Comparison of ENCODE assay signal across 30 cellular contexts in the genomic region with DNA sequence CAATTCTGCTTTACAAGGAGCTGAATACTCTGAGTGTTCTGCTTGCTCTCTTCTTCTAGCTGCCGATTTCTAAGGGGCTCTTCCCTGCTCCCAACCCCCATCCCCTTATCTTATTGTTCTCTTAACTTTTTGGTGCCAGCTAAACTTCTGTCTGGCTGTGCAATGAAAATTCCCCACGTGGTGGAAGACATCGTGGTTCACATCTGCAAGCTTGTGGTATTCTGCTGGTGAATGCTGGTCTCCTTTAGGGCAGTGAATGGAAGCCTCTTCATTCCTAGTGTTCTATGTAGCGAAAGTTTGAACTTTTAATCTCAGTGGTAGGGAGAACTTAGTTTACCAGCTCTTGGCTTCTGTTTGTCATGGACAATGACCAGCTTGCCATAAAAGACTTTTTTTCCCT.
"Had no signal": no experiment of that assay in that cellular context is flagged by ENCODE, and none has a peak within 500 bp of the region (broad histone marks: within the 10 kb centered on the region; RNA-seq: fewer than 3 reads in every experiment).

No MANE protein-coding gene starts in this region.

- DNase-seq: activated CD4-positive, alpha-beta memory T cell treated with anti-CD3 and anti-CD28 coated beads, Interleukin-2, amount 10 ng/mL, durations not matched to agents 7 days and 5 days; activated CD4-positive, alpha-beta T cell treated with anti-CD3 and anti-CD28 coated beads for 1 hour; activated CD4-positive, alpha-beta T cell treated with anti-CD3 and anti-CD28 coated beads for 4 hours; activated CD4-positive, alpha-beta T cell treated with anti-CD3 and anti-CD28 coated beads, Interleukin-2, amount 10 ng/mL, durations not matched to agents 7 days and 5 days; activated CD4-positive, alpha-beta T cell treated with anti-CD3 and anti-CD28 coated beads, Interleukin-2, amount 50 U/mL, for 4 hours; activated CD8-positive, alpha-beta memory T cell treated with anti-CD3 and anti-CD28 coated beads, Interleukin-2, amount 50 U/mL, for 48 hours; activated gamma-delta T cell; activated naive CD4-positive, alpha-beta T cell; activated naive CD4-positive, alpha-beta T cell treated with anti-CD3 and anti-CD28 coated beads, Interleukin-2, amount 10 ng/mL, durations not matched to agents 7 days and 5 days; activated naive CD8-positive, alpha-beta T cell treated with anti-CD3 and anti-CD28 coated beads, Interleukin-2, amount 10 ng/mL, durations not matched to agents 7 days and 5 days; activated T-cell treated with anti-CD3 and anti-CD28 coated beads for 4 hours; activated T-cell treated with anti-CD3 and anti-CD28 coated beads, Interleukin-2, amount 50 U/mL, for 24 hours; activated T-cell treated with anti-CD3 and anti-CD28 coated beads, Interleukin-2, amount 50 U/mL, for 72 hours; central memory CD4-positive, alpha-beta T cell; cerebellar nuclear complex; colonic mucosa; effector CD8-positive, alpha-beta T cell; esophagus squamous epithelium; foreskin melanocyte; heart right ventricle had no signal

- H3K36me3 Mint-ChIP-seq: activated naive CD4-positive, alpha-beta T cell treated with anti-CD3 and anti-CD28 coated beads, Interleukin-2, amount 10 ng/mL, durations not matched to agents 7 days and 5 days; activated naive CD8-positive, alpha-beta T cell treated with anti-CD3 and anti-CD28 coated beads, Interleukin-2, amount 10 ng/mL, durations not matched to agents 7 days and 5 days; WTC11 had no signal

- H3K9me3 Mint-ChIP-seq: activated CD4-positive, alpha-beta T cell treated with anti-CD3 and anti-CD28 coated beads, Interleukin-2, amount 10 ng/mL, durations not matched to agents 7 days and 5 days; activated naive CD4-positive, alpha-beta T cell treated with anti-CD3 and anti-CD28 coated beads, Interleukin-2, amount 10 ng/mL, durations not matched to agents 7 days and 5 days; activated naive CD8-positive, alpha-beta T cell treated with anti-CD3 and anti-CD28 coated beads, Interleukin-2, amount 10 ng/mL, durations not matched to agents 7 days and 5 days had no signal

- H3K4me1 Mint-ChIP-seq: activated CD4-positive, alpha-beta memory T cell treated with anti-CD3 and anti-CD28 coated beads, Interleukin-2, amount 10 ng/mL, durations not matched to agents 7 days and 5 days; activated naive CD4-positive, alpha-beta T cell treated with anti-CD3 and anti-CD28 coated beads, Interleukin-2, amount 10 ng/mL, durations not matched to agents 7 days and 5 days; activated naive CD8-positive, alpha-beta T cell treated with anti-CD3 and anti-CD28 coated beads, Interleukin-2, amount 10 ng/mL, durations not matched to agents 7 days and 5 days had no signal

- ATAC-seq: activated naive CD4-positive, alpha-beta T cell treated with anti-CD3 and anti-CD28 coated beads, Interleukin-2, amount 50 U/mL, for 72 hours; activated T-cell treated with anti-CD3 and anti-CD28 coated beads, Interleukin-2, amount 50 U/mL, for 72 hours; gastroesophageal sphincter; heart right ventricle; WTC11 had no signal

- H3K27ac Mint-ChIP-seq: activated CD4-positive, alpha-beta memory T cell treated with anti-CD3 and anti-CD28 coated beads, Interleukin-2, amount 10 ng/mL, durations not matched to agents 7 days and 5 days; activated CD4-positive, alpha-beta T cell treated with anti-CD3 and anti-CD28 coated beads, Interleukin-2, amount 10 ng/mL, durations not matched to agents 7 days and 5 days; activated naive CD4-positive, alpha-beta T cell treated with anti-CD3 and anti-CD28 coated beads, Interleukin-2, amount 10 ng/mL, durations not matched to agents 7 days and 5 days; activated naive CD4-positive, alpha-beta T cell treated with anti-CD3 and anti-CD28 coated beads, Interleukin-2, amount 50 U/mL, for 72 hours; activated naive CD8-positive, alpha-beta T cell treated with anti-CD3 and anti-CD28 coated beads, Interleukin-2, amount 10 ng/mL, durations not matched to agents 7 days and 5 days; activated T-cell treated with anti-CD3 and anti-CD28 coated beads, Interleukin-2, amount 50 U/mL, for 24 hours; activated T-cell treated with anti-CD3 and anti-CD28 coated beads, Interleukin-2, amount 50 U/mL, for 72 hours; brain; WTC11 had no signal

- H3K36me3 ChIP-seq: ascending aorta, breast epithelium, cardiac muscle cell, colonic mucosa, esophagus squamous epithelium, gastroesophageal sphincter, heart right ventricle had no signal

- H2AFZ ChIP-seq: hepatocyte had no signal

- H3K27me3 ChIP-seq: ascending aorta, breast epithelium, cardiac muscle cell, colonic mucosa, esophagus squamous epithelium, gastroesophageal sphincter, heart right ventricle, hepatocyte had no signal

- H3K9me3 ChIP-seq: colonic mucosa had no signal

- H3K4me3 ChIP-seq: ascending aorta, breast epithelium, cardiac muscle cell, colonic mucosa, esophagus squamous epithelium, gastroesophageal sphincter, heart right ventricle, hepatocyte had no signal

- H3K4me3 Mint-ChIP-seq: activated CD4-positive, alpha-beta memory T cell treated with anti-CD3 and anti-CD28 coated beads, Interleukin-2, amount 10 ng/mL, durations not matched to agents 7 days and 5 days; activated CD4-positive, alpha-beta T cell treated with anti-CD3 and anti-CD28 coated beads, Interleukin-2, amount 10 ng/mL, durations not matched to agents 7 days and 5 days; activated naive CD4-positive, alpha-beta T cell treated with anti-CD3 and anti-CD28 coated beads, Interleukin-2, amount 10 ng/mL, durations not matched to agents 7 days and 5 days; activated naive CD8-positive, alpha-beta T cell treated with anti-CD3 and anti-CD28 coated beads, Interleukin-2, amount 10 ng/mL, durations not matched to agents 7 days and 5 days; activated T-cell treated with anti-CD3 and anti-CD28 coated beads, Interleukin-2, amount 50 U/mL, for 24 hours; activated T-cell treated with anti-CD3 and anti-CD28 coated beads, Interleukin-2, amount 50 U/mL, for 72 hours; brain; WTC11 had no signal

- H3K27ac ChIP-seq: ascending aorta, breast epithelium, cardiac muscle cell, colonic mucosa, epithelial cell of prostate, esophagus squamous epithelium, gastroesophageal sphincter, heart right ventricle, hepatocyte, VCaP had no signal

- H3K4me2 ChIP-seq: hepatocyte had no signal

- H3K4me1 ChIP-seq: ascending aorta, breast epithelium, colonic mucosa, esophagus squamous epithelium, gastroesophageal sphincter had no signal

- H3K27me3 Mint-ChIP-seq: activated CD4-positive, alpha-beta memory T cell treated with anti-CD3 and anti-CD28 coated beads, Interleukin-2, amount 10 ng/mL, durations not matched to agents 7 days and 5 days; activated naive CD4-positive, alpha-beta T cell treated with anti-CD3 and anti-CD28 coated beads, Interleukin-2, amount 10 ng/mL, durations not matched to agents 7 days and 5 days; activated naive CD8-positive, alpha-beta T cell treated with anti-CD3 and anti-CD28 coated beads, Interleukin-2, amount 10 ng/mL, durations not matched to agents 7 days and 5 days; activated T-cell treated with anti-CD3 and anti-CD28 coated beads, Interleukin-2, amount 50 U/mL, for 24 hours had no signal
